2 cellular contexts compared by ENCODE assay signal in genomic region chr7:100837099-100837836, GRCh38.
TF ChIP-seq lines count a peak whose summit lies in the region.

No MANE protein-coding gene starts in this region.

TF ChIP-seq in HCT116, 20 proteins besides CTCF, POLR2A, EP300 and RAD21:
- peak; percentile 79 for TF ChIP-seq POLR2AphosphoS5 (IDR thresholded peaks at IDR 0.05; ENCODE audit: low read depth, low read length)
- TF ChIP-seq JUND (IDR thresholded peaks at IDR 0.05), result no peak
- peak; percentile 97 for TF ChIP-seq MAX (IDR thresholded peaks at IDR 0.05)
- no peak for TF ChIP-seq ATF3 (IDR thresholded peaks at IDR 0.05)
- no peak for TF ChIP-seq REST (IDR thresholded peaks at IDR 0.05; ENCODE audit: low read depth)
- no peak for TF ChIP-seq EZH2phosphoT487 (IDR thresholded peaks at IDR 0.05; ENCODE audit: borderline replicate concordance)
- TF ChIP-seq ZNF274 (IDR thresholded peaks at IDR 0.05; ENCODE audit: low read depth, low read length), result no peak
- TF ChIP-seq CBX3 (IDR thresholded peaks at IDR 0.05; ENCODE audit: low read depth), result peak; percentile 94
- peak; percentile 30; the same call in 1 of the 2 replicates for TF ChIP-seq SIN3A (IDR thresholded peaks at IDR 0.05; ENCODE audit: low read depth)
- no peak for TF ChIP-seq EZH2 (IDR thresholded peaks at IDR 0.05)
- no peak for TF ChIP-seq ZBTB33 (IDR thresholded peaks at IDR 0.05; ENCODE audit: extremely low read depth, insufficient replicate concordance, low read length)
- TF ChIP-seq FOSL1 (IDR thresholded peaks at IDR 0.05; ENCODE audit: low read depth), result no peak; the same call in 1 of the 2 replicates
- TF ChIP-seq EGR1 (IDR thresholded peaks at IDR 0.05; ENCODE audit: low read depth), result peak; percentile 65; the same call in 1 of the 2 replicates
- no peak for TF ChIP-seq ELF1 (IDR thresholded peaks at IDR 0.05; ENCODE audit: borderline replicate concordance, low read depth)
- TF ChIP-seq TCF7L2 (IDR thresholded peaks at IDR 0.05; ENCODE audit: borderline replicate concordance, extremely low read depth, insufficient read depth, insufficient read length), result peak; percentile 46
- peak; percentile 99 for TF ChIP-seq YY1 (IDR thresholded peaks at IDR 0.05; ENCODE audit: extremely low read depth, insufficient replicate concordance, low read depth, low read length)
- no peak for TF ChIP-seq SRF (IDR thresholded peaks at IDR 0.05; ENCODE audit: low read depth)
- peak; percentile 56 for TF ChIP-seq SP1 (IDR thresholded peaks at IDR 0.05; ENCODE audit: low read depth)
- no peak for TF ChIP-seq CEBPB (IDR thresholded peaks at IDR 0.05; ENCODE audit: low read depth)
- peak; percentile 41; the same call in 1 of the 2 replicates for TF ChIP-seq ZFX (IDR thresholded peaks at IDR 0.05)

TF ChIP-seq in HepG2, 621 proteins besides CTCF, POLR2A, EP300 and RAD21:
- TF ChIP-seq BCLAF1 (IDR thresholded peaks at IDR 0.05) (no peak), ZNF781 (CRISPR knock-in tag; IDR thresholded peaks at IDR 0.05; ENCODE audit: borderline replicate concordance, not compliant biosample characterization) (no peak), ZNF616 (CRISPR knock-in tag; IDR thresholded peaks at IDR 0.05; ENCODE audit: low read depth) (no peak), ZBTB33 (CRISPR knock-in tag; IDR thresholded peaks at IDR 0.05) (peak; percentile 67), FOXM1 (CRISPR knock-in tag; IDR thresholded peaks at IDR 0.05) (no peak), MXD1 (CRISPR knock-in tag; IDR thresholded peaks at IDR 0.05) (no peak), MYPOP (CRISPR knock-in tag; IDR thresholded peaks at IDR 0.05) (no peak)
TF ChIP-seq in HepG2: peak in this region for 1.
